8 cellular contexts compared by ENCODE assay signal in genomic region chr22:23180893-23181762, GRCh38. TPM values are rescaled to one million over a fixed set of nuclear protein-coding genes. Genes with fewer than 3 reads are reported as not detected.
DNase-seq lines count a peak whose midpoint lies in the region; ATAC-seq and TF ChIP-seq lines count a peak whose summit lies in the region.

No MANE protein-coding gene starts in this region.

- intact Hi-C loops in left cardiac atrium (cut with DNase I) = loop anchor here in 1 of 2 donors (5.0 kb wide), 1 partner anchor 36 kb away; no protein-coding TSS in a partner anchor

- H3K4me1 ChIP-seq in cardiac muscle cell (ENCODE audit: low read depth) = peaks cover 21% of the 10 kb centered on the region
- H3K4me1 ChIP-seq in foreskin keratinocyte = peaks cover 17% of the 10 kb centered on the region

- H3K36me3 ChIP-seq in cardiac muscle cell = no peaks in the 10 kb centered on the region

- POLR2A ChIA-PET in activated CD8-positive, alpha-beta T cell treated with anti-CD3 and anti-CD28 coated beads, Interleukin-2, amount 10 ng/mL, durations not matched to agents 7 days and 5 days (lab: Charles Lee) = interaction anchor here (0.7 to 2.5 kb wide), 5 partner anchors 17 to 98 kb away, joined by 3 to 11 read pairs (median 4); no protein-coding TSS in a partner anchor

- TF ChIP-seq CTCF in cardiac muscle cell (IDR thresholded peaks at IDR 0.05; ENCODE audit: low read depth, low read length) = no peak
- TF ChIP-seq CTCF in foreskin keratinocyte (conservative IDR thresholded peaks at IDR 0.05) = no peak
- TF ChIP-seq CTCF in retinal pigment epithelial cell (conservative IDR thresholded peaks at IDR 0.05; ENCODE audit: low read depth, low read length) = no peak

- H3K27ac Mint-ChIP-seq in activated CD8-positive, alpha-beta T cell treated with anti-CD3 and anti-CD28 coated beads, Interleukin-2, amount 10 ng/mL, durations not matched to agents 7 days and 5 days = no peak overlapping the region

- H3K27me3 ChIP-seq in cardiac muscle cell (no peaks in the 10 kb centered on the region), foreskin keratinocyte (no peaks in the 10 kb centered on the region)

- H3K4me3 Mint-ChIP-seq in activated CD8-positive, alpha-beta T cell treated with anti-CD3 and anti-CD28 coated beads, Interleukin-2, amount 10 ng/mL, durations not matched to agents 7 days and 5 days = peak overlapping the region; percentile 79

- H3K27me3 Mint-ChIP-seq in activated CD8-positive, alpha-beta T cell treated with anti-CD3 and anti-CD28 coated beads, Interleukin-2, amount 10 ng/mL, durations not matched to agents 7 days and 5 days (ENCODE audit: low read depth) = peaks cover 5% of the 10 kb centered on the region

- peak overlapping the region; percentile 76 for H3K4me3 ChIP-seq in cardiac muscle cell
- peak overlapping the region; percentile 73 for H3K4me3 ChIP-seq in retinal pigment epithelial cell (ENCODE audit: low read length)

- DNase-seq in cardiac muscle cell (ENCODE audit: low read depth in 1 of 2, low spot score in 1 of 2) = peak in 1 of 2 donors; percentile 30
- no peak for DNase-seq in left cardiac atrium
- peak; percentile 49 for DNase-seq in activated CD8-positive, alpha-beta T cell treated with anti-CD3 and anti-CD28 coated beads, Interleukin-2, amount 10 ng/mL, durations not matched to agents 7 days and 5 days
- DNase-seq in foreskin keratinocyte = no peak
- DNase-seq in retinal pigment epithelial cell (ENCODE audit: low read depth) = no peak
- no peak for DNase-seq in GM19238 (ENCODE audit: insufficient read length, low spot score)

- H3K9me3 ChIP-seq in cardiac muscle cell (ENCODE audit: low read depth) = no peaks in the 10 kb centered on the region

- ATAC-seq in left cardiac atrium (no peak), foreskin keratinocyte (peak; percentile 4), esophagus mucosa (no peak), GM18519 (IDR thresholded peaks at IDR 0.05; ENCODE audit: low FRiP score, unreplicated experiment) (no peak)
- ATAC-seq in activated CD8-positive, alpha-beta T cell treated with anti-CD3 and anti-CD28 coated beads, Interleukin-2, amount 10 ng/mL, durations not matched to agents 7 days and 5 days = peak; percentile 21

- CTCF ChIA-PET in activated CD8-positive, alpha-beta T cell treated with anti-CD3 and anti-CD28 coated beads, Interleukin-2, amount 10 ng/mL, durations not matched to agents 7 days and 5 days (lab: Charles Lee) = interaction anchor here (0.6 to 16.3 kb wide), 7 partner anchors 35 to 221 kb away, joined by 3 to 280 read pairs (median 4); no protein-coding TSS in a partner anchor

- no peak overlapping the region for H3K27ac ChIP-seq in cardiac muscle cell
- no peak overlapping the region for H3K27ac ChIP-seq in foreskin keratinocyte

- H3K36me3 Mint-ChIP-seq in activated CD8-positive, alpha-beta T cell treated with anti-CD3 and anti-CD28 coated beads, Interleukin-2, amount 10 ng/mL, durations not matched to agents 7 days and 5 days (ENCODE audit: low read depth) = peaks cover 31% of the 10 kb centered on the region

- peaks cover 7% of the 10 kb centered on the region for H3K9me3 Mint-ChIP-seq in activated CD8-positive, alpha-beta T cell treated with anti-CD3 and anti-CD28 coated beads, Interleukin-2, amount 10 ng/mL, durations not matched to agents 7 days and 5 days (ENCODE audit: insufficient read depth)

- peaks cover 69% of the 10 kb centered on the region for H3K4me1 Mint-ChIP-seq in activated CD8-positive, alpha-beta T cell treated with anti-CD3 and anti-CD28 coated beads, Interleukin-2, amount 10 ng/mL, durations not matched to agents 7 days and 5 days (ENCODE audit: low read depth)

RNA-seq across cellular contexts. Expression of gene BCR, which starts 0.8 kb away (rescaled TPM):
- total RNA-seq in cardiac muscle cell (40.9 and 53.1 TPM in 2 replicates), left cardiac atrium (10 to 100 TPM; 28.0 to 47.1 TPM), foreskin keratinocyte (55.6 and 58.1 TPM in 2 replicates), esophagus mucosa (39.7 TPM)
- polyA plus RNA-seq in cardiac muscle cell (30.1 and 30.9 TPM in 2 replicates), foreskin keratinocyte (32.6 and 37.5 TPM in 2 replicates)
- total RNA-seq in activated CD8-positive, alpha-beta T cell treated with anti-CD3 and anti-CD28 coated beads, Interleukin-2, amount 10 ng/mL, durations not matched to agents 7 days and 5 days = 10 to 100 TPM; 31.1 to 31.9 TPM

RNA-seq across cellular contexts. Expression of gene RAB36, which starts 35.9 kb away (rescaled TPM):
- total RNA-seq in cardiac muscle cell = 2.9 and 3.7 TPM in 2 replicates
- polyA plus RNA-seq in cardiac muscle cell = 6.7 and 7.1 TPM in 2 replicates
- 1 to 10 TPM; 1.0 to 1.3 TPM for total RNA-seq in left cardiac atrium
- total RNA-seq in activated CD8-positive, alpha-beta T cell treated with anti-CD3 and anti-CD28 coated beads, Interleukin-2, amount 10 ng/mL, durations not matched to agents 7 days and 5 days = 1 to 10 TPM in 1 of 2 experiments, under 1 TPM in 1; 0.79 to 1.0 TPM
- total RNA-seq in foreskin keratinocyte = 3.2 and 4.4 TPM in 2 replicates
- polyA plus RNA-seq in foreskin keratinocyte = 2.6 and 3.4 TPM in 2 replicates
- 4.1 TPM for total RNA-seq in esophagus mucosa

RNA-seq across cellular contexts. Expression of gene RSPH14, which starts 39.3 kb away (rescaled TPM):
- total RNA-seq in cardiac muscle cell (4.0 and 6.7 TPM in 2 replicates), left cardiac atrium (not detected), foreskin keratinocyte (not detected in 2 replicates), esophagus mucosa (not detected)
- polyA plus RNA-seq in cardiac muscle cell (5.8 and 6.6 TPM in 2 replicates), foreskin keratinocyte (0.36 TPM in 1 of 2 replicates, not detected in the other)
- total RNA-seq in activated CD8-positive, alpha-beta T cell treated with anti-CD3 and anti-CD28 coated beads, Interleukin-2, amount 10 ng/mL, durations not matched to agents 7 days and 5 days = under 1 TPM; 0.21 to 0.31 TPM

Comparison
In these comparisons a context has a peak if more than half of its experiments do, and no peak if none do; other contexts are left out.
1. ATAC-seq: peak in activated CD8-positive, alpha-beta T cell treated with anti-CD3 and anti-CD28 coated beads, Interleukin-2, amount 10 ng/mL, durations not matched to agents 7 days and 5 days (single experiment) and foreskin keratinocyte (single experiment); none in left cardiac atrium (0 of 2), esophagus mucosa (single experiment) and GM18519 (single experiment).